Comparison of ENCODE assay signal across 1 cellular context in the genomic region with DNA sequence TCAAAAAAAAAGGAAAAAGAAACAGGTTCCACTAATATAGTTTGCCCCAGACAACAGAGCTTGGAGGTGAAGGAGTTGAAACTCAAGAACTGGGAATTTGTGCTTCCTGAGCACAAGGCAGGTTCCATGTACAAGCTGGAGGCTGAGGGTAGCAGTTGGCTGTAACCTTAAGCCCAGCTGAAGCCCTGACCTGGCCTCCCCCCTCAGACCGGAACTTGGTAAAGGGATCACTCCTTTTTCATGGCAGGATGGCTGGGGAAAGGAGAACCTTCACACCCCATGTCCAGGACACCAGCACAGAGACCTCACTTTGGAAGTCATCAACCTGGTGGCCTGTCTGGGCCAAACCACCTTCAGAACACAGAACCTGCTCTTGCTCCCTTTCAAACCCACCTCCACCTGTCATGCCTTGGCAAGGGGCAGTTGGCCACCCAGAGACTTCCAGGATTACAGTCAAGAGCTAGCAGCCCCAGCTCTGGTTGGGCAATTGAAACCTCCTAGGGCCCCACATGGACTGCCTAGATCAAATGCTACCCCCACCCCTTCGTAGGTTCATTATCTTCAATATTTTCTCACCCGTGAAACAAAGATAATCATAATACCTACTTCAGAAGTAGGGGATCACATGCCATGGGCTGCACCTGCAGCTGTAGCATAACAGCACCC.
TF ChIP-seq lines count a peak whose summit lies in the region.

No MANE protein-coding gene starts in this region.

TF ChIP-seq in SK-N-SH, 30 proteins besides CTCF, POLR2A, EP300 and RAD21:
- TF ChIP-seq NRF1 (IDR thresholded peaks at IDR 0.05; ENCODE audit: low read depth, low read length), result no peak
- peak; percentile 29; the same call in 1 of the 2 replicates for TF ChIP-seq SIN3A (IDR thresholded peaks at IDR 0.05; ENCODE audit: borderline replicate concordance, low read depth, low read length)
